In genomic region chr3:43288850-43289249, GRCh38 we compare ENCODE assay signal across 1 cellular context.
A peak's percentile ranks its signal among the peaks of the same experiment; 100 is the strongest.
TF ChIP-seq lines count a peak whose summit lies in the region.

No MANE protein-coding gene starts in this region.

TF ChIP-seq in HepG2, 621 proteins besides CTCF, POLR2A, EP300 and RAD21 (continued from another document and continues in another):
- TF ChIP-seq SIX1 (CRISPR knock-in tag; IDR thresholded peaks at IDR 0.05; ENCODE audit: borderline replicate concordance) (0 out of 2 replicates have a peak, but pooled peaks have one; percentile 36), RXRB (CRISPR knock-in tag; IDR thresholded peaks at IDR 0.05; ENCODE audit: borderline replicate concordance) (peak; percentile 51), IKZF5 (CRISPR knock-in tag; IDR thresholded peaks at IDR 0.05) (0 out of 2 replicates have a peak, but pooled peaks have one; percentile 32), ZXDC (CRISPR knock-in tag; IDR thresholded peaks at IDR 0.05) (no peak), ZSCAN30 (CRISPR knock-in tag; IDR thresholded peaks at IDR 0.05) (no peak), SALL2 (CRISPR knock-in tag; IDR thresholded peaks at IDR 0.05) (no peak), ATF4 (CRISPR knock-in tag; IDR thresholded peaks at IDR 0.05) (no peak), SOX6 (IDR thresholded peaks at IDR 0.05) (no peak), SOX6 (CRISPR knock-in tag; IDR thresholded peaks at IDR 0.05) (peak; percentile 24; the same call in 1 of the 2 replicates), MEF2D (CRISPR knock-in tag; IDR thresholded peaks at IDR 0.05) (peak; percentile 48; the same call in 1 of the 2 replicates), ARID5B (CRISPR knock-in tag; IDR thresholded peaks at IDR 0.05) (peak; percentile 54; the same call in 1 of the 2 replicates), SOX13 (IDR thresholded peaks at IDR 0.05) (no peak), SOX13 (CRISPR knock-in tag; conservative IDR thresholded peaks at IDR 0.05 in 1 of 2, IDR thresholded peaks at IDR 0.05 in 1 of 2) (peak in 1 of 2 experiments; percentile 58; a peak in 2 of 4 replicates), ZUFSP (CRISPR knock-in tag; IDR thresholded peaks at IDR 0.05; ENCODE audit: borderline replicate concordance) (no peak), GATAD2A (CRISPR knock-in tag; IDR thresholded peaks at IDR 0.05) (peak; percentile 59), SP1 (IDR thresholded peaks at IDR 0.05) (no peak), SP1 (CRISPR knock-in tag; IDR thresholded peaks at IDR 0.05) (no peak), GZF1 (CRISPR knock-in tag; IDR thresholded peaks at IDR 0.05) (no peak), GATAD1 (CRISPR knock-in tag; IDR thresholded peaks at IDR 0.05) (peak; percentile 31; the same call in 1 of the 2 replicates), BCL6 (CRISPR knock-in tag; IDR thresholded peaks at IDR 0.05) (peak; percentile 68), BRF2 (CRISPR knock-in tag; IDR thresholded peaks at IDR 0.05) (no peak), PATZ1 (CRISPR knock-in tag; IDR thresholded peaks at IDR 0.05) (0 out of 2 replicates have a peak, but pooled peaks have one; percentile 19), NR2C2 (CRISPR knock-in tag; IDR thresholded peaks at IDR 0.05; ENCODE audit: borderline replicate concordance) (0 out of 2 replicates have a peak, but pooled peaks have one; percentile 13), TEAD3 (CRISPR knock-in tag; optimal IDR thresholded peaks at IDR 0.05; ENCODE audit: borderline replicate concordance) (peak; percentile 86), MAFK (conservative IDR thresholded peaks at IDR 0.05 in 1 of 2, IDR thresholded peaks at IDR 0.05 in 1 of 2; ENCODE audit: low read length in 2 of 2) (no peak), HMGXB3 (CRISPR knock-in tag; IDR thresholded peaks at IDR 0.05; ENCODE audit: borderline replicate concordance) (peak; percentile 23; the same call in 1 of the 2 replicates), REPIN1 (CRISPR knock-in tag; IDR thresholded peaks at IDR 0.05; ENCODE audit: borderline replicate concordance, low read depth) (peak; percentile 54; the same call in 1 of the 2 replicates), ZNF777 (CRISPR knock-in tag; IDR thresholded peaks at IDR 0.05) (no peak), KAT7 (CRISPR knock-in tag; IDR thresholded peaks at IDR 0.05; ENCODE audit: borderline replicate concordance) (peak; percentile 76; the same call in 1 of the 2 replicates), SOX5 (CRISPR knock-in tag; IDR thresholded peaks at IDR 0.05; ENCODE audit: borderline replicate concordance) (peak; percentile 42; the same call in 1 of the 2 replicates), DRAP1 (CRISPR knock-in tag; IDR thresholded peaks at IDR 0.05) (peak; percentile 27; the same call in 1 of the 2 replicates), KLF16 (CRISPR knock-in tag; IDR thresholded peaks at IDR 0.05) (peak in 1 of 2 experiments; percentile 63; a peak in 1 of 4 replicates), KDM6A (CRISPR knock-in tag; IDR thresholded peaks at IDR 0.05; ENCODE audit: low read depth) (no peak), ZNF577 (CRISPR knock-in tag; IDR thresholded peaks at IDR 0.05; ENCODE audit: borderline replicate concordance, low read depth) (no peak), MIER3 (CRISPR knock-in tag; IDR thresholded peaks at IDR 0.05; ENCODE audit: borderline replicate concordance) (no peak), ARID2 (CRISPR knock-in tag; IDR thresholded peaks at IDR 0.05; ENCODE audit: borderline replicate concordance) (no peak)
